ENCODE assay signal across 38 cellular contexts in the genomic region with DNA sequence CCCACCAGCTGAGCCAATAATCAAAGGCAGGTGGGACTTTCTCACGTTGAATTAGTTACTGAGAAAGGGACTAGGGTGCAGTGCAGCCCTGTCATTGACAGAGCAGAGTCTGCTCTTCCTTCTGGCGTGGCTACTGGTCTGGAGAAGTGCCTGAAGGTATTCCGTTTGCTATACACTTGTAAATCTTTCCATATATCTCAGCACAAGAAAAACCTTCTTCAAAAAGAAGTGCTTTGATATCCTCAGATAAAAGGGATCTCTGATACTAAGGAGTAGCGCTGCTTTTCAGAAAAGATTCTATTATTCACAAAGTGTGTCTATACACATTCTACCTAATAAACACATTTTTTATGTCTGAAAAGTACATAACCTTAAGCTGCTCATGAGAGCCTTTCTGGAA.
"Had no signal": no experiment of that assay in that cellular context is flagged by ENCODE, and none has a peak within 500 bp of the region (broad histone marks: within the 10 kb centered on the region; RNA-seq: fewer than 3 reads in every experiment).

No MANE protein-coding gene starts in this region.

- H3K9me3 Mint-ChIP-seq: activated naive CD4-positive, alpha-beta T cell treated with anti-CD3 and anti-CD28 coated beads, Interleukin-2, amount 10 ng/mL, durations not matched to agents 7 days and 5 days; activated naive CD8-positive, alpha-beta T cell treated with anti-CD3 and anti-CD28 coated beads, Interleukin-2, amount 10 ng/mL, durations not matched to agents 7 days and 5 days; activated T-cell treated with anti-CD3 and anti-CD28 coated beads, Interleukin-2, amount 50 U/mL, for 24 hours; activated T-helper 1 cell treated with anti-CD3 and anti-CD28 coated beads, Interleukin-12 subunit alpha, Interleukin-12 subunit beta, Interleukin-2, Interleukin-4 antibody, amounts not matched to agents 30 ng/mL and 10 ng/mL and 1 ng/mL, durations not matched to agents 14 hours and 24 hours and 36 hours; activated T-helper 2 cell treated with anti-CD3 and anti-CD28 coated beads, Interferon-gamma antibody, Interleukin-2, Interleukin-4, amounts not matched to agents 10 μg/mL and 5 μg/mL and 100 μg/mL, durations not matched to agents 14 hours and 24 hours and 36 hours; central memory CD8-positive, alpha-beta T cell had no signal

- H3K27me3 Mint-ChIP-seq: brain had no signal

- H3K9me3 ChIP-seq: adrenal gland, ascending aorta, body of pancreas, breast epithelium had no signal

- H3K4me1 Mint-ChIP-seq: activated naive CD4-positive, alpha-beta T cell treated with anti-CD3 and anti-CD28 coated beads, Interleukin-2, amount 10 ng/mL, durations not matched to agents 7 days and 5 days; activated naive CD4-positive, alpha-beta T cell treated with anti-CD3 and anti-CD28 coated beads, Interleukin-2, amount 50 U/mL, for 24 hours; activated naive CD8-positive, alpha-beta T cell treated with anti-CD3 and anti-CD28 coated beads, Interleukin-2, amount 50 U/mL, for 24 hours; central memory CD8-positive, alpha-beta T cell had no signal

- H3K27me3 ChIP-seq: adrenal gland, ascending aorta, body of pancreas, brain microvascular endothelial cell, breast epithelium, cardiac muscle cell had no signal

- H3K4me1 ChIP-seq: adrenal gland, ascending aorta, body of pancreas, breast epithelium had no signal

- H3K4me3 ChIP-seq: adrenal gland, ascending aorta, body of pancreas, breast epithelium, cardiac muscle cell had no signal

- H3K4me3 Mint-ChIP-seq: activated naive CD4-positive, alpha-beta T cell treated with anti-CD3 and anti-CD28 coated beads for 36 hours; activated naive CD4-positive, alpha-beta T cell treated with anti-CD3 and anti-CD28 coated beads, Interleukin-2, amount 10 ng/mL, durations not matched to agents 7 days and 5 days; activated naive CD4-positive, alpha-beta T cell treated with anti-CD3 and anti-CD28 coated beads, Interleukin-2, amount 50 U/mL, for 24 hours; activated naive CD8-positive, alpha-beta T cell; activated naive CD8-positive, alpha-beta T cell treated with anti-CD3 and anti-CD28 coated beads for 36 hours; activated naive CD8-positive, alpha-beta T cell treated with anti-CD3 and anti-CD28 coated beads, Interleukin-2, amount 10 ng/mL, durations not matched to agents 7 days and 5 days; activated naive CD8-positive, alpha-beta T cell treated with anti-CD3 and anti-CD28 coated beads, Interleukin-2, amount 50 U/mL, for 24 hours; activated T-cell treated with anti-CD3 and anti-CD28 coated beads, Interleukin-2, amount 50 U/mL, for 24 hours; activated T-cell treated with anti-CD3 and anti-CD28 coated beads, Interleukin-2, amount 50 U/mL, for 4 hours; activated T-cell treated with anti-CD3 and anti-CD28 coated beads, Interleukin-2, amount 50 U/mL, for 72 hours; activated T-helper 1 cell treated with anti-CD3 and anti-CD28 coated beads, Interleukin-12 subunit alpha, Interleukin-12 subunit beta, Interleukin-2, Interleukin-4 antibody, amounts not matched to agents 30 ng/mL and 10 ng/mL and 1 ng/mL, durations not matched to agents 14 hours and 24 hours and 36 hours; activated T-helper 17 cell treated with anti-CD3 and anti-CD28 coated beads, Interleukin-2, amount 50 U/mL, for 72 hours; brain; central memory CD8-positive, alpha-beta T cell had no signal

- H3K27ac ChIP-seq: adrenal gland, ascending aorta, body of pancreas, brain microvascular endothelial cell, breast epithelium, cardiac muscle cell had no signal

- H3K36me3 ChIP-seq: adrenal gland, ascending aorta, brain microvascular endothelial cell, breast epithelium, cardiac muscle cell had no signal

- H3K27ac Mint-ChIP-seq: activated naive CD4-positive, alpha-beta T cell treated with anti-CD3 and anti-CD28 coated beads for 36 hours; activated naive CD4-positive, alpha-beta T cell treated with anti-CD3 and anti-CD28 coated beads, Interleukin-2, amount 10 ng/mL, durations not matched to agents 7 days and 5 days; activated naive CD4-positive, alpha-beta T cell treated with anti-CD3 and anti-CD28 coated beads, Interleukin-2, amount 50 U/mL, for 24 hours; activated naive CD4-positive, alpha-beta T cell treated with anti-CD3 and anti-CD28 coated beads, Interleukin-2, amount 50 U/mL, for 72 hours; activated naive CD8-positive, alpha-beta T cell; activated naive CD8-positive, alpha-beta T cell treated with anti-CD3 and anti-CD28 coated beads for 36 hours; activated naive CD8-positive, alpha-beta T cell treated with anti-CD3 and anti-CD28 coated beads, Interleukin-2, amount 10 ng/mL, durations not matched to agents 7 days and 5 days; activated naive CD8-positive, alpha-beta T cell treated with anti-CD3 and anti-CD28 coated beads, Interleukin-2, amount 50 U/mL, for 24 hours; activated T-cell treated with anti-CD3 and anti-CD28 coated beads, Interleukin-2, amount 50 U/mL, for 24 hours; activated T-cell treated with anti-CD3 and anti-CD28 coated beads, Interleukin-2, amount 50 U/mL, for 72 hours; activated T-helper 1 cell treated with anti-CD3 and anti-CD28 coated beads, Interleukin-12 subunit alpha, Interleukin-12 subunit beta, Interleukin-2, Interleukin-4 antibody, amounts not matched to agents 30 ng/mL and 10 ng/mL and 1 ng/mL, durations not matched to agents 14 hours and 24 hours and 36 hours; activated T-helper 17 cell treated with anti-CD3 and anti-CD28 coated beads, Interleukin-2, amount 50 U/mL, for 72 hours; activated T-helper 2 cell treated with anti-CD3 and anti-CD28 coated beads, Interferon-gamma antibody, Interleukin-2, Interleukin-4, amounts not matched to agents 10 μg/mL and 5 μg/mL and 100 μg/mL, durations not matched to agents 14 hours and 24 hours and 36 hours had no signal

- H3K36me3 Mint-ChIP-seq: activated naive CD4-positive, alpha-beta T cell treated with anti-CD3 and anti-CD28 coated beads, Interleukin-2, amount 10 ng/mL, durations not matched to agents 7 days and 5 days; activated naive CD4-positive, alpha-beta T cell treated with anti-CD3 and anti-CD28 coated beads, Interleukin-2, amount 50 U/mL, for 24 hours; activated naive CD4-positive, alpha-beta T cell treated with anti-CD3 and anti-CD28 coated beads, Interleukin-2, amount 50 U/mL, for 72 hours; activated naive CD8-positive, alpha-beta T cell; activated naive CD8-positive, alpha-beta T cell treated with anti-CD3 and anti-CD28 coated beads for 36 hours; activated naive CD8-positive, alpha-beta T cell treated with anti-CD3 and anti-CD28 coated beads, Interleukin-2, amount 10 ng/mL, durations not matched to agents 7 days and 5 days had no signal

- DNase-seq: activated effector memory CD4-positive, alpha-beta T cell treated with anti-CD3 and anti-CD28 coated beads, Interleukin-2, amount 50 U/mL, for 16 hours; activated effector memory CD4-positive, alpha-beta T cell treated with Interleukin-2 at 50 U/mL for 16 hours; activated gamma-delta T cell; activated gamma-delta T cell treated with Interleukin-2 at 50 U/mL for 16 hours; activated naive CD4-positive, alpha-beta T cell; activated naive CD4-positive, alpha-beta T cell treated with anti-CD3 and anti-CD28 coated beads for 36 hours; activated naive CD4-positive, alpha-beta T cell treated with anti-CD3 and anti-CD28 coated beads, Interleukin-2, amount 10 ng/mL, durations not matched to agents 7 days and 5 days; activated naive CD4-positive, alpha-beta T cell treated with anti-CD3 and anti-CD28 coated beads, Interleukin-2, amount 50 U/mL, for 16 hours; activated naive CD4-positive, alpha-beta T cell treated with Interleukin-2 at 50 U/mL for 16 hours; activated naive CD8-positive, alpha-beta T cell treated with anti-CD3 and anti-CD28 coated beads for 36 hours; activated naive CD8-positive, alpha-beta T cell treated with anti-CD3 and anti-CD28 coated beads, Interleukin-2, amount 10 ng/mL, durations not matched to agents 7 days and 5 days; activated naive CD8-positive, alpha-beta T cell treated with anti-CD3 and anti-CD28 coated beads, Interleukin-2, amount 50 U/mL, for 24 hours; activated T-cell treated with anti-CD3 and anti-CD28 coated beads, Interleukin-2, amount 50 U/mL, for 1 hour; activated T-cell treated with anti-CD3 and anti-CD28 coated beads, Interleukin-2, amount 50 U/mL, for 24 hours; activated T-cell treated with anti-CD3 and anti-CD28 coated beads, Interleukin-2, amount 50 U/mL, for 4 hours; activated T-cell treated with anti-CD3 and anti-CD28 coated beads, Interleukin-2, amount 50 U/mL, for 48 hours; activated T-cell treated with anti-CD3 and anti-CD28 coated beads, Interleukin-2, amount 50 U/mL, for 72 hours; adrenal gland; amniotic stem cell; amygdala; anterior cingulate cortex; aorta; body of pancreas; brain microvascular endothelial cell; central memory CD4-positive, alpha-beta T cell had no signal

- FAIRE-seq: astrocyte, bronchial epithelial cell had no signal
